ENCODE assay signal across 1 cellular context in the genomic region with DNA sequence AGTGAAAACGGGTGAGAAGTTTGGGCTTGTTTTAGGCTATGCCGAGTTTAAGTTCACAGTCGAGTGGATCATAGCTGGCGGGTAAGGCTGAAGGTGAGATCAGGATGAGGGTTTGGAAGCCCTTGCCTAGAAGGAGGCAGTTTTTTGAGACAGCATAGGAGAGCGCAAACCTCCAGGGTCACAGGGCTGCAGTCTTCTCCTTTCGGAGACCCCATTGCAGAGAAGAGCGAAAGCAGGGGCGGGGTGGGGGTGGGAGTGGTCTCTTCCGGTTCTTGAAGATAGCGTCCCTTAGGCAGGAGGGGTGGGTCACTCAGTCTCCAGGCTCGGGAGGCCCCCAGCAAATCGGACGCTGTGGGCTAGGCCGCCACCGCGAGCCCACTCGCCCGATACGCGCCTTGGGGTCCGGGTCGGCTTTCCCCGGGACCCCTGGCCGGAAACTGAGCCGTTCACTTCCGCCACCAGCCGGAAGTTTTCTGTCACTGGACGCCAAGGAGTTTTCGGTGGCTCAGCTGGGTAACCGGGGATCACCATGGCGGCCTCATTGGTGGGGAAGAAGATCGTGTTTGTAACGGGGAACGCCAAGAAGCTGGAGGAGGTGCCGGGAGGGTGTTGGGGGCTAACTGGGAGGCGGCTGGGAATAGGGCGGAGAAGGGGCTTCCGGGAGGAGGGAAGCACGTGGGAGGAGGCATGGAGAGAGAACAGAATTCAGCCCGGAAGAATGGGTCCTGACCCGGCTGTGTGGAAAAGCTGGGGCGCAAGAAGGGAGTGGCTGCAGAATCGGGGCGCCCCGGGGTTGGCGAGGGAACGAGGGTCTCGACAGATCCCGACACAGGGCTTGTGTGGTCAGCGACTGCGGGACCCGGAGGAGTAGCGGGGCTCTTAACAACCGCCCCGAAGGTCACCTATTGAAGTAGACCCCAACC.
TF ChIP-seq lines count a peak whose summit lies in the region.

A gene (plus strand): TSS at position 476 of the 923 bp plus-strand sequence. CDS start 54 bp downstream, at position 530.

TF ChIP-seq in HepG2, 621 proteins besides CTCF, POLR2A, EP300 and RAD21 (continued from another document and continues in another):
- TF ChIP-seq, protein P1, sequence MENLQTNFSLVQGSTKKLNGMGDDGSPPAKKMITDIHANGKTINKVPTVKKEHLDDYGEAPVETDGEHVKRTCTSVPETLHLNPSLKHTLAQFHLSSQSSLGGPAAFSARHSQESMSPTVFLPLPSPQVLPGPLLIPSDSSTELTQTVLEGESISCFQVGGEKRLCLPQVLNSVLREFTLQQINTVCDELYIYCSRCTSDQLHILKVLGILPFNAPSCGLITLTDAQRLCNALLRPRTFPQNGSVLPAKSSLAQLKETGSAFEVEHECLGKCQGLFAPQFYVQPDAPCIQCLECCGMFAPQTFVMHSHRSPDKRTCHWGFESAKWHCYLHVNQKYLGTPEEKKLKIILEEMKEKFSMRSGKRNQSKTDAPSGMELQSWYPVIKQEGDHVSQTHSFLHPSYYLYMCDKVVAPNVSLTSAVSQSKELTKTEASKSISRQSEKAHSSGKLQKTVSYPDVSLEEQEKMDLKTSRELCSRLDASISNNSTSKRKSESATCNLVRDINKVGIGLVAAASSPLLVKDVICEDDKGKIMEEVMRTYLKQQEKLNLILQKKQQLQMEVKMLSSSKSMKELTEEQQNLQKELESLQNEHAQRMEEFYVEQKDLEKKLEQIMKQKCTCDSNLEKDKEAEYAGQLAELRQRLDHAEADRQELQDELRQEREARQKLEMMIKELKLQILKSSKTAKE (CRISPR knock-in tag; IDR thresholded peaks at IDR 0.05; ENCODE audit: borderline replicate concordance) = no peak
- peak; percentile 67; the same call in 1 of the 2 replicates for TF ChIP-seq JUNB (CRISPR knock-in tag; IDR thresholded peaks at IDR 0.05; ENCODE audit: borderline replicate concordance)
- TF ChIP-seq YY1 (IDR thresholded peaks at IDR 0.05; ENCODE audit: insufficient read depth, insufficient replicate concordance, low read depth, low read length) = peak; percentile 89
- TF ChIP-seq, protein P2, sequence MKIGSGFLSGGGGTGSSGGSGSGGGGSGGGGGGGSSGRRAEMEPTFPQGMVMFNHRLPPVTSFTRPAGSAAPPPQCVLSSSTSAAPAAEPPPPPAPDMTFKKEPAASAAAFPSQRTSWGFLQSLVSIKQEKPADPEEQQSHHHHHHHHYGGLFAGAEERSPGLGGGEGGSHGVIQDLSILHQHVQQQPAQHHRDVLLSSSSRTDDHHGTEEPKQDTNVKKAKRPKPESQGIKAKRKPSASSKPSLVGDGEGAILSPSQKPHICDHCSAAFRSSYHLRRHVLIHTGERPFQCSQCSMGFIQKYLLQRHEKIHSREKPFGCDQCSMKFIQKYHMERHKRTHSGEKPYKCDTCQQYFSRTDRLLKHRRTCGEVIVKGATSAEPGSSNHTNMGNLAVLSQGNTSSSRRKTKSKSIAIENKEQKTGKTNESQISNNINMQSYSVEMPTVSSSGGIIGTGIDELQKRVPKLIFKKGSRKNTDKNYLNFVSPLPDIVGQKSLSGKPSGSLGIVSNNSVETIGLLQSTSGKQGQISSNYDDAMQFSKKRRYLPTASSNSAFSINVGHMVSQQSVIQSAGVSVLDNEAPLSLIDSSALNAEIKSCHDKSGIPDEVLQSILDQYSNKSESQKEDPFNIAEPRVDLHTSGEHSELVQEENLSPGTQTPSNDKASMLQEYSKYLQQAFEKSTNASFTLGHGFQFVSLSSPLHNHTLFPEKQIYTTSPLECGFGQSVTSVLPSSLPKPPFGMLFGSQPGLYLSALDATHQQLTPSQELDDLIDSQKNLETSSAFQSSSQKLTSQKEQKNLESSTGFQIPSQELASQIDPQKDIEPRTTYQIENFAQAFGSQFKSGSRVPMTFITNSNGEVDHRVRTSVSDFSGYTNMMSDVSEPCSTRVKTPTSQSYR (CRISPR knock-in tag; IDR thresholded peaks at IDR 0.05; ENCODE audit: borderline replicate concordance) = no peak; the same call in 1 of the 2 replicates
- TF ChIP-seq, protein P3, sequence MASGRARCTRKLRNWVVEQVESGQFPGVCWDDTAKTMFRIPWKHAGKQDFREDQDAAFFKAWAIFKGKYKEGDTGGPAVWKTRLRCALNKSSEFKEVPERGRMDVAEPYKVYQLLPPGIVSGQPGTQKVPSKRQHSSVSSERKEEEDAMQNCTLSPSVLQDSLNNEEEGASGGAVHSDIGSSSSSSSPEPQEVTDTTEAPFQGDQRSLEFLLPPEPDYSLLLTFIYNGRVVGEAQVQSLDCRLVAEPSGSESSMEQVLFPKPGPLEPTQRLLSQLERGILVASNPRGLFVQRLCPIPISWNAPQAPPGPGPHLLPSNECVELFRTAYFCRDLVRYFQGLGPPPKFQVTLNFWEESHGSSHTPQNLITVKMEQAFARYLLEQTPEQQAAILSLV (CRISPR knock-in tag; IDR thresholded peaks at IDR 0.05; ENCODE audit: borderline replicate concordance) = peak; percentile 68; the same call in 1 of the 2 replicates
- peak; percentile 39; the same call in 1 of the 2 replicates for TF ChIP-seq CBFB (CRISPR knock-in tag; IDR thresholded peaks at IDR 0.05)
- TF ChIP-seq, protein P4, sequence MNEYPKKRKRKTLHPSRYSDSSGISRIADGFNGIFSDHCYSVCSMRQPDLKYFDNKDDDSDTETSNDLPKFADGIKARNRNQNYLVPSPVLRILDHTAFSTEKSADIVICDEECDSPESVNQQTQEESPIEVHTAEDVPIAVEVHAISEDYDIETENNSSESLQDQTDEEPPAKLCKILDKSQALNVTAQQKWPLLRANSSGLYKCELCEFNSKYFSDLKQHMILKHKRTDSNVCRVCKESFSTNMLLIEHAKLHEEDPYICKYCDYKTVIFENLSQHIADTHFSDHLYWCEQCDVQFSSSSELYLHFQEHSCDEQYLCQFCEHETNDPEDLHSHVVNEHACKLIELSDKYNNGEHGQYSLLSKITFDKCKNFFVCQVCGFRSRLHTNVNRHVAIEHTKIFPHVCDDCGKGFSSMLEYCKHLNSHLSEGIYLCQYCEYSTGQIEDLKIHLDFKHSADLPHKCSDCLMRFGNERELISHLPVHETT (CRISPR knock-in tag; conservative IDR thresholded peaks at IDR 0.05) = peak; percentile 62; the same call in 1 of the 2 replicates
- 0 out of 2 replicates have a peak, but pooled peaks have one; percentile 37 for TF ChIP-seq ZNF20 (CRISPR knock-in tag; IDR thresholded peaks at IDR 0.05)
- TF ChIP-seq, protein P5, sequence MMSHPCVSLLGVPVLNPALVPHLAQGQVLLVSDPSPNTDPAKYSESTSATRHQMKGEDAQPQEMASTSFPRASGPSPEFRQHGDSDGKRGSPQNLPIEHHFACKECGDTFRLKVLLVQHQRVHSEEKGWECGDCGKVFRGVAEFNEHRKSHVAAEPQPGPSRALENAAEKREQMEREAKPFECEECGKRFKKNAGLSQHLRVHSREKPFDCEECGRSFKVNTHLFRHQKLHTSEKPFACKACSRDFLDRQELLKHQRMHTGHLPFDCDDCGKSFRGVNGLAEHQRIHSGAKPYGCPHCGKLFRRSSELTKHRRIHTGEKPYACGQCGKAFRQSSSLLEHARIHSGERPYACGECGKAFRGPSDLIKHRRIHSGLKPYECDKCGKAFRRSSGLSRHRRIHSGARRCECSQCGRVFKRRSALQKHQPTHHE (CRISPR knock-in tag; IDR thresholded peaks at IDR 0.05; ENCODE audit: borderline replicate concordance) = peak; percentile 29; the same call in 1 of the 2 replicates
- TF ChIP-seq, protein P6, sequence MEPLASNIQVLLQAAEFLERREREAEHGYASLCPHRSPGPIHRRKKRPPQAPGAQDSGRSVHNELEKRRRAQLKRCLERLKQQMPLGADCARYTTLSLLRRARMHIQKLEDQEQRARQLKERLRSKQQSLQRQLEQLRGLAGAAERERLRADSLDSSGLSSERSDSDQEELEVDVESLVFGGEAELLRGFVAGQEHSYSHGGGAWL (CRISPR knock-in tag; IDR thresholded peaks at IDR 0.05) = peak; percentile 75
- peak; percentile 25; the same call in 1 of the 2 replicates for TF ChIP-seq ZNF557 (CRISPR knock-in tag; IDR thresholded peaks at IDR 0.05)
- peak; percentile 37; the same call in 1 of the 2 replicates for TF ChIP-seq ZNF12 (CRISPR knock-in tag; IDR thresholded peaks at IDR 0.05)
- no peak; the same call in 1 of the 2 replicates for TF ChIP-seq KLF6 (CRISPR knock-in tag; IDR thresholded peaks at IDR 0.05)
- peak; percentile 71; the same call in 1 of the 2 replicates for TF ChIP-seq ZNF317 (CRISPR knock-in tag; IDR thresholded peaks at IDR 0.05)
- TF ChIP-seq ZNF225 (CRISPR knock-in tag; IDR thresholded peaks at IDR 0.05) = peak; percentile 72; the same call in 1 of the 2 replicates
- TF ChIP-seq GATA4 (IDR thresholded peaks at IDR 0.05; ENCODE audit: borderline replicate concordance, low read depth) = no peak; the same call in 1 of the 2 replicates
- TF ChIP-seq ZNF614 (CRISPR knock-in tag; IDR thresholded peaks at IDR 0.05; ENCODE audit: borderline replicate concordance) = peak; percentile 46; the same call in 1 of the 2 replicates
- TF ChIP-seq GATAD1 (CRISPR knock-in tag; IDR thresholded peaks at IDR 0.05) = peak; percentile 94
- TF ChIP-seq PHF21A (CRISPR knock-in tag; IDR thresholded peaks at IDR 0.05) = 0 out of 2 replicates have a peak, but pooled peaks have one; percentile 29
- peak; percentile 59 for TF ChIP-seq GATAD2A (CRISPR knock-in tag; IDR thresholded peaks at IDR 0.05)
- TF ChIP-seq, protein P7, sequence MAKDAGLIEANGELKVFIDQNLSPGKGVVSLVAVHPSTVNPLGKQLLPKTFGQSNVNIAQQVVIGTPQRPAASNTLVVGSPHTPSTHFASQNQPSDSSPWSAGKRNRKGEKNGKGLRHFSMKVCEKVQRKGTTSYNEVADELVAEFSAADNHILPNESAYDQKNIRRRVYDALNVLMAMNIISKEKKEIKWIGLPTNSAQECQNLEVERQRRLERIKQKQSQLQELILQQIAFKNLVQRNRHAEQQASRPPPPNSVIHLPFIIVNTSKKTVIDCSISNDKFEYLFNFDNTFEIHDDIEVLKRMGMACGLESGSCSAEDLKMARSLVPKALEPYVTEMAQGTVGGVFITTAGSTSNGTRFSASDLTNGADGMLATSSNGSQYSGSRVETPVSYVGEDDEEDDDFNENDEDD (CRISPR knock-in tag; IDR thresholded peaks at IDR 0.05; ENCODE audit: borderline replicate concordance) = peak; percentile 41; the same call in 1 of the 2 replicates
- TF ChIP-seq ARID2 (CRISPR knock-in tag; IDR thresholded peaks at IDR 0.05; ENCODE audit: borderline replicate concordance) = peak; percentile 77; the same call in 1 of the 2 replicates
- TF ChIP-seq, protein P8, sequence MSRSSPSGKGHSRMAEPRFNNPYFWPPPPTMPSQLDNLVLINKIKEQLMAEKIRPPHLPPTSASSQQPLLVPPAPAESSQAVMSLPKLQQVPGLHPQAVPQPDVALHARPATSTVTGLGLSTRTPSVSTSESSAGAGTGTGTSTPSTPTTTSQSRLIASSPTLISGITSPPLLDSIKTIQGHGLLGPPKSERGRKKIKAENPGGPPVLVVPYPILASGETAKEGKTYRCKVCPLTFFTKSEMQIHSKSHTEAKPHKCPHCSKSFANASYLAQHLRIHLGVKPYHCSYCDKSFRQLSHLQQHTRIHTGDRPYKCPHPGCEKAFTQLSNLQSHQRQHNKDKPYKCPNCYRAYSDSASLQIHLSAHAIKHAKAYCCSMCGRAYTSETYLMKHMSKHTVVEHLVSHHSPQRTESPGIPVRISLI (CRISPR knock-in tag; IDR thresholded peaks at IDR 0.05; ENCODE audit: borderline replicate concordance) = peak; percentile 65; the same call in 1 of the 2 replicates
- TF ChIP-seq AHR (CRISPR knock-in tag; IDR thresholded peaks at IDR 0.05) = peak; percentile 89; the same call in 1 of the 2 replicates
- TF ChIP-seq, protein P9, sequence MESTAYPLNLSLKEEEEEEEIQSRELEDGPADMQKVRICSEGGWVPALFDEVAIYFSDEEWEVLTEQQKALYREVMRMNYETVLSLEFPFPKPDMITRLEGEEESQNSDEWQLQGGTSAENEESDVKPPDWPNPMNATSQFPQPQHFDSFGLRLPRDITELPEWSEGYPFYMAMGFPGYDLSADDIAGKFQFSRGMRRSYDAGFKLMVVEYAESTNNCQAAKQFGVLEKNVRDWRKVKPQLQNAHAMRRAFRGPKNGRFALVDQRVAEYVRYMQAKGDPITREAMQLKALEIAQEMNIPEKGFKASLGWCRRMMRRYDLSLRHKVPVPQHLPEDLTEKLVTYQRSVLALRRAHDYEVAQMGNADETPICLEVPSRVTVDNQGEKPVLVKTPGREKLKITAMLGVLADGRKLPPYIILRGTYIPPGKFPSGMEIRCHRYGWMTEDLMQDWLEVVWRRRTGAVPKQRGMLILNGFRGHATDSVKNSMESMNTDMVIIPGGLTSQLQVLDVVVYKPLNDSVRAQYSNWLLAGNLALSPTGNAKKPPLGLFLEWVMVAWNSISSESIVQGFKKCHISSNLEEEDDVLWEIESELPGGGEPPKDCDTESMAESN (CRISPR knock-in tag; conservative IDR thresholded peaks at IDR 0.05) = peak; percentile 48; the same call in 1 of the 2 replicates
- peak; percentile 95 for TF ChIP-seq ZNF839 (CRISPR knock-in tag; IDR thresholded peaks at IDR 0.05; ENCODE audit: borderline replicate concordance)
- TF ChIP-seq ZEB1 (IDR thresholded peaks at IDR 0.05; ENCODE audit: insufficient replicate concordance, low read depth) = peak; percentile 79
- TF ChIP-seq SP4 (CRISPR knock-in tag; IDR thresholded peaks at IDR 0.05) = peak; percentile 12; the same call in 1 of the 2 replicates
- TF ChIP-seq RBM22 (optimal IDR thresholded peaks at IDR 0.05; ENCODE audit: low read length) = no peak
- TF ChIP-seq, protein P10, sequence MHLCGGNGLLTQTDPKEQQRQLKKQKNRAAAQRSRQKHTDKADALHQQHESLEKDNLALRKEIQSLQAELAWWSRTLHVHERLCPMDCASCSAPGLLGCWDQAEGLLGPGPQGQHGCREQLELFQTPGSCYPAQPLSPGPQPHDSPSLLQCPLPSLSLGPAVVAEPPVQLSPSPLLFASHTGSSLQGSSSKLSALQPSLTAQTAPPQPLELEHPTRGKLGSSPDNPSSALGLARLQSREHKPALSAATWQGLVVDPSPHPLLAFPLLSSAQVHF (CRISPR knock-in tag; IDR thresholded peaks at IDR 0.05) = no peak
- TF ChIP-seq PAWR (CRISPR knock-in tag; IDR thresholded peaks at IDR 0.05; ENCODE audit: borderline replicate concordance) = peak; percentile 39
- peak; percentile 70; the same call in 1 of the 2 replicates for TF ChIP-seq CCDC6 (CRISPR knock-in tag; IDR thresholded peaks at IDR 0.05)
- no peak; the same call in none of the 2 replicates for TF ChIP-seq ZNF775 (CRISPR knock-in tag; IDR thresholded peaks at IDR 0.05; ENCODE audit: borderline replicate concordance)
- TF ChIP-seq PITX1 (CRISPR knock-in tag; IDR thresholded peaks at IDR 0.05) = no peak; the same call in 1 of the 2 replicates
- TF ChIP-seq ZNF460 (CRISPR knock-in tag; IDR thresholded peaks at IDR 0.05; ENCODE audit: borderline replicate concordance) = no peak
- peak; percentile 81; the same call in 1 of the 2 replicates for TF ChIP-seq ZNF552 (CRISPR knock-in tag; IDR thresholded peaks at IDR 0.05; ENCODE audit: borderline replicate concordance)
- TF ChIP-seq, protein P11, sequence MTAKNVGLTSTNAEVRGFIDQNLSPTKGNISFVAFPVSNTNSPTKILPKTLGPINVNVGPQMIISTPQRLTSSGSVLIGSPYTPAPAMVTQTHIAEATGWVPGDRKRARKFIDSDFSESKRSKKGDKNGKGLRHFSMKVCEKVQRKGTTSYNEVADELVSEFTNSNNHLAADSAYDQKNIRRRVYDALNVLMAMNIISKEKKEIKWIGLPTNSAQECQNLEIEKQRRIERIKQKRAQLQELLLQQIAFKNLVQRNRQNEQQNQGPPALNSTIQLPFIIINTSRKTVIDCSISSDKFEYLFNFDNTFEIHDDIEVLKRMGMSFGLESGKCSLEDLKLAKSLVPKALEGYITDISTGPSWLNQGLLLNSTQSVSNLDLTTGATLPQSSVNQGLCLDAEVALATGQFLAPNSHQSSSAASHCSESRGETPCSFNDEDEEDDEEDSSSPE (CRISPR knock-in tag; IDR thresholded peaks at IDR 0.05) = peak; percentile 76
- 0 out of 2 replicates have a peak, but pooled peaks have one; percentile 13 for TF ChIP-seq FOXC1 (CRISPR knock-in tag; IDR thresholded peaks at IDR 0.05; ENCODE audit: borderline replicate concordance)
- TF ChIP-seq ZNF501 (CRISPR knock-in tag; IDR thresholded peaks at IDR 0.05) = peak; percentile 88
- TF ChIP-seq KDM5A (IDR thresholded peaks at IDR 0.05; ENCODE audit: borderline replicate concordance, low read length) = peak; percentile 85
- no peak for TF ChIP-seq HNRNPH1 (optimal IDR thresholded peaks at IDR 0.05; ENCODE audit: low read depth, low read length)
